Comparison of ENCODE assay signal across 1 cellular context in genomic region chr10:13001887-13002212, GRCh38.
TF ChIP-seq lines count a peak whose summit lies in the region.

No MANE protein-coding gene starts in this region.

TF ChIP-seq in SK-N-SH, 30 proteins besides CTCF, POLR2A, EP300 and RAD21 (continued from another document):
- TF ChIP-seq IRF3 (IDR thresholded peaks at IDR 0.05; ENCODE audit: low read depth, low read length), result no peak
- no peak for TF ChIP-seq GATA2 (CRISPR knock-in tag; IDR thresholded peaks at IDR 0.05)
- TF ChIP-seq POLR2AphosphoS5 (IDR thresholded peaks at IDR 0.05; ENCODE audit: low read depth, low read length), result no peak
- TF ChIP-seq YY1 (IDR thresholded peaks at IDR 0.05; ENCODE audit: low read depth), result no peak
- TF ChIP-seq SMC3 (IDR thresholded peaks at IDR 0.05; ENCODE audit: low read depth, low read length), result no peak
- no peak for TF ChIP-seq FOSL2 (IDR thresholded peaks at IDR 0.05; ENCODE audit: borderline replicate concordance, low read depth)
- TF ChIP-seq MEF2A (IDR thresholded peaks at IDR 0.05; ENCODE audit: borderline replicate concordance, low read depth), result no peak
- TF ChIP-seq SIN3A (IDR thresholded peaks at IDR 0.05; ENCODE audit: borderline replicate concordance, low read depth, low read length), result no peak
- no peak for TF ChIP-seq MXI1 (IDR thresholded peaks at IDR 0.05; ENCODE audit: low read depth, low read length)
